ENCODE assay signal across 23 cellular contexts in genomic region chr4:25100710-25101109, GRCh38. TPM values are rescaled to one million over a fixed set of nuclear protein-coding genes. Genes with fewer than 3 reads are reported as not detected.
DNase-seq lines count a peak whose midpoint lies in the region; ATAC-seq and TF ChIP-seq lines count a peak whose summit lies in the region.
"Had no signal": no experiment of that assay in that cellular context is flagged by ENCODE, and none has a peak within 500 bp of the region (broad histone marks: within the 10 kb centered on the region; RNA-seq: fewer than 3 reads in every experiment).

No MANE protein-coding gene starts in this region.

- H3K4me3 ChIP-seq in left ventricle myocardium inferior = no peak overlapping the region
- no peak overlapping the region for H3K4me3 ChIP-seq in heart right ventricle
- H3K4me3 ChIP-seq in KMS-11 (IDR thresholded peaks at IDR 0.05; ENCODE audit: insufficient read depth, low read depth, low read length) = no peak overlapping the region
- no peak overlapping the region for H3K4me3 ChIP-seq in parathyroid adenoma (ENCODE audit: low read depth, low read length)
- H3K4me3 ChIP-seq: A549; BLaER1 treated with 17β-estradiol and CSF1 and Interleukin-3, amounts not matched to agents 10 nM and 100 nM; GM12878; GM23338 had no signal

- no peaks in the 10 kb centered on the region for H4K20me1 ChIP-seq in KMS-11 (ENCODE audit: insufficient read depth)
- H4K20me1 ChIP-seq: BLaER1 treated with 17β-estradiol and CSF1 and Interleukin-3, amounts not matched to agents 10 nM and 100 nM had no signal

- H3K27ac ChIP-seq in left ventricle myocardium inferior (replicated peaks) (peak overlapping the region; percentile 90), heart right ventricle (peak overlapping the region in 3 of 10 donors; percentile 71 to 83 (median 81)), KMS-11 (peak overlapping the region; percentile 68), parathyroid adenoma (peak overlapping the region; percentile 82)
- H3K27ac ChIP-seq: A549; BLaER1 treated with 17β-estradiol and CSF1 and Interleukin-3, amounts not matched to agents 10 nM and 100 nM had no signal

- H3K4me1 ChIP-seq in left ventricle myocardium inferior = peaks cover 49% of the 10 kb centered on the region
- peaks cover 6 to 45% (median 35%) of the 10 kb centered on the region in 9 donors for H3K4me1 ChIP-seq in heart right ventricle
- peaks cover 25% of the 10 kb centered on the region for H3K4me1 ChIP-seq in KMS-11 (ENCODE audit: low read depth, poor library complexity, severe bottlenecking)
- peaks cover 32% of the 10 kb centered on the region for H3K4me1 ChIP-seq in parathyroid adenoma
- H3K4me1 ChIP-seq: A549, BE2C had no signal

- no peaks in the 10 kb centered on the region for H3K79me2 ChIP-seq in KMS-11 (ENCODE audit: insufficient read depth, low read depth)
- no peaks in the 10 kb centered on the region for H3K79me2 ChIP-seq in parathyroid adenoma

- TF ChIP-seq CTCF in left ventricle myocardium inferior (IDR thresholded peaks at IDR 0.05; ENCODE audit: borderline replicate concordance) (no peak), heart right ventricle (IDR thresholded peaks at IDR 0.05) (no peak), KMS-11 (conservative IDR thresholded peaks at IDR 0.05; ENCODE audit: low read depth, low read length) (no peak), parathyroid adenoma (IDR thresholded peaks at IDR 0.05) (no peak)

- no peaks in the 10 kb centered on the region for H3K9me3 ChIP-seq in left ventricle myocardium inferior (replicated peaks)
- peaks cover 0 to 6% (median 0%) of the 10 kb centered on the region in 11 donors for H3K9me3 ChIP-seq in heart right ventricle
- no peaks in the 10 kb centered on the region for H3K9me3 ChIP-seq in parathyroid adenoma (ENCODE audit: control insufficient read depth, low read length)
- H3K9me3 ChIP-seq: BE2C had no signal

- no peak for DNase-seq in left ventricle myocardium inferior
- DNase-seq in heart right ventricle = no peak
- peak; percentile 13 for DNase-seq in islet precursor cell
- no peak for DNase-seq in central memory CD4-positive, alpha-beta T cell
- no peak for DNase-seq in NCI-H2081 treated with DMSO at 0.1 percent for 48 hours (lab: John Stamatoyannopoulos, UW)
- DNase-seq: 8988T; ACHN; AML-193; BE2C; CD4-positive, alpha-beta T cell; CD8-positive, alpha-beta memory T cell; DMS 273 treated with DMSO at 0.1 percent for 48 hours; EL; GDM1; H9; HFFc6 had no signal

- no peak for ATAC-seq in heart right ventricle
- ATAC-seq: A549, GM12878, GM23338, HCT116 had no signal

- H3K36me3 ChIP-seq in left ventricle myocardium inferior (no peaks in the 10 kb centered on the region), heart right ventricle (no peaks in the 10 kb centered on the region), KMS-11 (ENCODE audit: insufficient read depth) (no peaks in the 10 kb centered on the region), parathyroid adenoma (ENCODE audit: control insufficient read depth, insufficient read depth, low read length) (no peaks in the 10 kb centered on the region)
- H3K36me3 ChIP-seq: BE2C; BLaER1 treated with 17β-estradiol and CSF1 and Interleukin-3, amounts not matched to agents 10 nM and 100 nM had no signal

- H2AFZ ChIP-seq in KMS-11 (ENCODE audit: low read depth) (no peak overlapping the region; the same call in 1 of the 2 replicates), parathyroid adenoma (no peak overlapping the region)
- H2AFZ ChIP-seq: GM23338 had no signal

- intact Hi-C loops in left ventricle myocardium inferior (cut with micrococcal nuclease) (no loop called here), heart right ventricle (cut with DNase I) (no loop called here)

- H3K4me2 ChIP-seq in KMS-11 (peak overlapping the region; percentile 26; the same call in 1 of the 2 replicates), parathyroid adenoma (ENCODE audit: low read length) (no peak overlapping the region)
- H3K4me2 ChIP-seq: A549, GM23338 had no signal

- H3K9ac ChIP-seq in KMS-11 = no peak overlapping the region
- no peak overlapping the region for H3K9ac ChIP-seq in parathyroid adenoma
- H3K9ac ChIP-seq: BLaER1 treated with 17β-estradiol and CSF1 and Interleukin-3, amounts not matched to agents 10 nM and 100 nM had no signal

- H3K27me3 ChIP-seq in left ventricle myocardium inferior (ENCODE audit: low read depth) (no peaks in the 10 kb centered on the region), heart right ventricle (no peaks in the 10 kb centered on the region), KMS-11 (ENCODE audit: insufficient read depth, low read depth) (no peaks in the 10 kb centered on the region), parathyroid adenoma (ENCODE audit: control insufficient read depth, insufficient read depth, low read length) (no peaks in the 10 kb centered on the region)
- H3K27me3 ChIP-seq: BE2C; BLaER1 treated with 17β-estradiol and CSF1 and Interleukin-3, amounts not matched to agents 10 nM and 100 nM had no signal

RNA-seq across cellular contexts. Expression of gene SEPSECS, which starts 59.5 kb away (rescaled TPM):
- total RNA-seq in left ventricle myocardium inferior (4.9 TPM), heart right ventricle (1 to 10 TPM; 2.9 to 9.1 (median 6.2) TPM)
- 1 to 10 TPM; 1.3 to 6.0 TPM for polyA plus RNA-seq in heart right ventricle
